Comparison of ENCODE assay signal across 24 cellular contexts in genomic region chr12:57800965-57801364, GRCh38. TPM values are rescaled to one million over a fixed set of nuclear protein-coding genes. Genes with fewer than 3 reads are reported as not detected.
"Had no signal": no experiment of that assay in that cellular context is flagged by ENCODE, and none has a peak within 500 bp of the region (broad histone marks: within the 10 kb centered on the region; RNA-seq: fewer than 3 reads in every experiment).

No MANE protein-coding gene starts in this region.

- H3K27ac Mint-ChIP-seq: activated CD8-positive, alpha-beta T cell treated with anti-CD3 and anti-CD28 coated beads for 36 hours; activated naive CD4-positive, alpha-beta T cell treated with anti-CD3 and anti-CD28 coated beads, Interleukin-2, amount 50 U/mL, for 24 hours; activated T-helper 1 cell treated with anti-CD3 and anti-CD28 coated beads, Interleukin-12 subunit alpha, Interleukin-12 subunit beta, Interleukin-2, Interleukin-4 antibody, amounts not matched to agents 30 ng/mL and 10 ng/mL and 1 ng/mL, durations not matched to agents 14 hours and 24 hours and 36 hours; T-helper 2 cell treated with Interferon-gamma antibody and Interleukin-4, amounts not matched to agents 5 μg/mL and 100 μg/mL, for 36 hours had no signal

- ATAC-seq: activated CD8-positive, alpha-beta T cell treated with anti-CD3 and anti-CD28 coated beads for 36 hours; activated T-cell treated with anti-CD3 and anti-CD28 coated beads, Interleukin-2, amount 50 U/mL, for 4 hours; body of pancreas; Panc1; SK-N-SH treated with all-trans-retinoic acid at 6 μM for 48 hours had no signal

- H3K27me3 Mint-ChIP-seq: activated CD8-positive, alpha-beta T cell treated with anti-CD3 and anti-CD28 coated beads for 36 hours; activated naive CD4-positive, alpha-beta T cell treated with anti-CD3 and anti-CD28 coated beads, Interleukin-2, amount 50 U/mL, for 24 hours; IgD-negative memory B cell had no signal

- H3K4me1 Mint-ChIP-seq: activated naive CD4-positive, alpha-beta T cell treated with anti-CD3 and anti-CD28 coated beads, Interleukin-2, amount 50 U/mL, for 24 hours; IgD-negative memory B cell had no signal

- H3K9me3 Mint-ChIP-seq: activated CD8-positive, alpha-beta T cell treated with anti-CD3 and anti-CD28 coated beads for 36 hours; activated naive CD4-positive, alpha-beta T cell treated with anti-CD3 and anti-CD28 coated beads, Interleukin-2, amount 50 U/mL, for 24 hours; activated T-cell treated with anti-CD3 and anti-CD28 coated beads, Interleukin-2, amount 50 U/mL, for 4 hours; activated T-helper 1 cell treated with anti-CD3 and anti-CD28 coated beads, Interleukin-12 subunit alpha, Interleukin-12 subunit beta, Interleukin-2, Interleukin-4 antibody, amounts not matched to agents 30 ng/mL and 10 ng/mL and 1 ng/mL, durations not matched to agents 14 hours and 24 hours and 36 hours; IgD-negative memory B cell; T-helper 2 cell treated with Interferon-gamma antibody and Interleukin-4, amounts not matched to agents 5 μg/mL and 100 μg/mL, for 36 hours had no signal

- DNase-seq: activated CD4-positive, alpha-beta T cell treated with anti-CD3 and anti-CD28 coated beads, Interleukin-2, amount 50 U/mL, for 4 hours; activated CD8-positive, alpha-beta T cell treated with anti-CD3 and anti-CD28 coated beads for 36 hours; activated gamma-delta T cell treated with Interleukin-2 at 50 U/mL for 16 hours; activated T-cell treated with anti-CD3 and anti-CD28 coated beads, Interleukin-2, amount 50 U/mL, for 4 hours; amygdala; body of pancreas; Karpas-422; KBM-7; NCI-H1105; NCI-H1417 treated with DMSO at 0.1 percent for 48 hours; NCI-H1694; NCI-H1930; NCI-H2081 treated with DMSO at 0.1 percent for 48 hours; NCI-H226; NCI-H524 treated with DMSO at 0.1 percent for 48 hours; SHP77 treated with DMSO at 0.1 percent for 48 hours; SW 1271 had no signal

- H3K4me3 Mint-ChIP-seq: activated CD8-positive, alpha-beta T cell treated with anti-CD3 and anti-CD28 coated beads for 36 hours; activated naive CD4-positive, alpha-beta T cell treated with anti-CD3 and anti-CD28 coated beads, Interleukin-2, amount 50 U/mL, for 24 hours; activated T-cell treated with anti-CD3 and anti-CD28 coated beads, Interleukin-2, amount 50 U/mL, for 4 hours; activated T-helper 1 cell treated with anti-CD3 and anti-CD28 coated beads, Interleukin-12 subunit alpha, Interleukin-12 subunit beta, Interleukin-2, Interleukin-4 antibody, amounts not matched to agents 30 ng/mL and 10 ng/mL and 1 ng/mL, durations not matched to agents 14 hours and 24 hours and 36 hours; IgD-negative memory B cell; T-helper 2 cell treated with Interferon-gamma antibody and Interleukin-4, amounts not matched to agents 5 μg/mL and 100 μg/mL, for 36 hours had no signal

- H3K36me3 Mint-ChIP-seq: IgD-negative memory B cell had no signal

RNA-seq across cellular contexts. Expression of gene CYP27B1, which starts 34.1 kb away (rescaled TPM):
- total RNA-seq: ascending aorta had no signal
